ENCODE assay signal across 15 cellular contexts in the genomic region with DNA sequence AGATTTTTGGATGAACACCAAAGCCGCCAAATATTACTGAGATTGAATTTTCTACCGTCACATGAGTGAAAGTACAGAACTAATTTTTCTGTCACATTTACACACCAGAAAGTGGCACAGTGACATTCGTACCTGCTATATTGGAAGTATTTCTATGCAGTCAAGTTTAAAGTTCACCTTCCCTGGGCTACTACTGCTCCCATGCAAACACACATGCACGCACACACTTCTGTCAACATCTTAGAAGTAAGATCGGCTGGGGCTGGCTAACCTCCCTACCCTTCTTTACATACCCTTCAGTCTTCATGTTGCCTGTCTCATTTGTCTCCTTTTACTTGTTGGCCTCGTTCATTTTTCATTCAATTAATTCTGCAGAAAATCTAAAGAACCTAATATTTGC. TPM values are rescaled to one million over a fixed set of nuclear protein-coding genes. Genes with fewer than 3 reads are reported as not detected.
"Had no signal": no experiment of that assay in that cellular context is flagged by ENCODE, and none has a peak within 500 bp of the region (broad histone marks: within the 10 kb centered on the region; RNA-seq: fewer than 3 reads in every experiment).

No MANE protein-coding gene starts in this region.

- ATAC-seq: activated CD4-positive, CD25-positive, alpha-beta regulatory T cell treated with anti-CD3 and anti-CD28 coated beads, Interleukin-2, amount 50 U/mL, for 24 hours; mucosa of descending colon; natural killer cell treated with Interleukin-12 subunit alpha and Interleukin-12 subunit beta and Interleukin-15 and Interleukin-18, amount 100 ng/mL, for 72 hours had no signal

- H3K36me3 Mint-ChIP-seq: activated naive CD4-positive, alpha-beta T cell treated with anti-CD3 and anti-CD28 coated beads, Interleukin-2, amount 50 U/mL, for 24 hours; natural killer cell treated with Interleukin-12 subunit alpha and Interleukin-12 subunit beta and Interleukin-15 and Interleukin-18, amount 100 ng/mL, for 72 hours had no signal

- H3K4me3 Mint-ChIP-seq: activated naive CD4-positive, alpha-beta T cell treated with anti-CD3 and anti-CD28 coated beads, Interleukin-2, amount 50 U/mL, for 24 hours; natural killer cell treated with Interleukin-12 subunit alpha and Interleukin-12 subunit beta and Interleukin-15 and Interleukin-18, amount 100 ng/mL, for 72 hours; stimulated activated naive CD8-positive, alpha-beta T cell treated with anti-CD3 and anti-CD28 coated beads, Interleukin-15, Interleukin-2, amounts not matched to agents 100 ng/mL and 50 ng/mL, for 24 hours; T-helper 1 cell treated with Interleukin-12 subunit alpha and Interleukin-12 subunit beta and Interleukin-4 antibody, amounts not matched to agents 30 μg/mL and 1 μg/mL, for 36 hours had no signal

- H3K27ac Mint-ChIP-seq: activated naive CD4-positive, alpha-beta T cell treated with anti-CD3 and anti-CD28 coated beads, Interleukin-2, amount 50 U/mL, for 24 hours; natural killer cell treated with Interleukin-12 subunit alpha and Interleukin-12 subunit beta and Interleukin-15 and Interleukin-18, amount 100 ng/mL, for 72 hours; stimulated activated naive CD8-positive, alpha-beta T cell treated with anti-CD3 and anti-CD28 coated beads, Interleukin-15, Interleukin-2, amounts not matched to agents 100 ng/mL and 50 ng/mL, for 24 hours; T-helper 1 cell treated with Interleukin-12 subunit alpha and Interleukin-12 subunit beta and Interleukin-4 antibody, amounts not matched to agents 30 μg/mL and 1 μg/mL, for 36 hours had no signal

- H3K27ac ChIP-seq: brain microvascular endothelial cell, dorsolateral prefrontal cortex, vagina had no signal

- DNase-seq: activated effector memory CD4-positive, alpha-beta T cell treated with Interleukin-2 at 50 U/mL for 16 hours; amniotic stem cell; brain microvascular endothelial cell; cerebellar nuclear complex; dorsolateral prefrontal cortex; mucosa of descending colon; stimulated activated CD4-positive, alpha-beta T cell treated with anti-CD3 and anti-CD28 coated beads, Interleukin-4, amount 100 ng/mL, for 1 hour; stimulated activated CD8-positive, alpha-beta memory T cell treated with anti-CD3 and anti-CD28 coated beads, Interleukin-4, amount 100 ng/mL, for 48 hours; testis had no signal

- H3K9me3 Mint-ChIP-seq: activated naive CD4-positive, alpha-beta T cell treated with anti-CD3 and anti-CD28 coated beads, Interleukin-2, amount 50 U/mL, for 24 hours; natural killer cell treated with Interleukin-12 subunit alpha and Interleukin-12 subunit beta and Interleukin-15 and Interleukin-18, amount 100 ng/mL, for 72 hours; stimulated activated naive CD8-positive, alpha-beta T cell treated with anti-CD3 and anti-CD28 coated beads, Interleukin-15, Interleukin-2, amounts not matched to agents 100 ng/mL and 50 ng/mL, for 24 hours; T-helper 1 cell treated with Interleukin-12 subunit alpha and Interleukin-12 subunit beta and Interleukin-4 antibody, amounts not matched to agents 30 μg/mL and 1 μg/mL, for 36 hours had no signal

- H3K27me3 ChIP-seq: brain microvascular endothelial cell, testis, vagina had no signal

- H3K4me1 Mint-ChIP-seq: activated naive CD4-positive, alpha-beta T cell treated with anti-CD3 and anti-CD28 coated beads, Interleukin-2, amount 50 U/mL, for 24 hours had no signal

- H3K36me3 ChIP-seq: brain microvascular endothelial cell, vagina had no signal

- H3K4me3 ChIP-seq: dorsolateral prefrontal cortex, mucosa of descending colon, testis, vagina had no signal

- H3K9me3 ChIP-seq: mucosa of descending colon, testis, vagina had no signal

- H3K4me1 ChIP-seq: vagina had no signal

RNA-seq across cellular contexts. Expression of gene TM4SF1, which starts 19.0 kb away (rescaled TPM):
- total RNA-seq: natural killer cell treated with Interleukin-12 subunit alpha and Interleukin-12 subunit beta and Interleukin-15 and Interleukin-18, amount 100 ng/mL, for 72 hours had no signal
